In the genomic region with DNA sequence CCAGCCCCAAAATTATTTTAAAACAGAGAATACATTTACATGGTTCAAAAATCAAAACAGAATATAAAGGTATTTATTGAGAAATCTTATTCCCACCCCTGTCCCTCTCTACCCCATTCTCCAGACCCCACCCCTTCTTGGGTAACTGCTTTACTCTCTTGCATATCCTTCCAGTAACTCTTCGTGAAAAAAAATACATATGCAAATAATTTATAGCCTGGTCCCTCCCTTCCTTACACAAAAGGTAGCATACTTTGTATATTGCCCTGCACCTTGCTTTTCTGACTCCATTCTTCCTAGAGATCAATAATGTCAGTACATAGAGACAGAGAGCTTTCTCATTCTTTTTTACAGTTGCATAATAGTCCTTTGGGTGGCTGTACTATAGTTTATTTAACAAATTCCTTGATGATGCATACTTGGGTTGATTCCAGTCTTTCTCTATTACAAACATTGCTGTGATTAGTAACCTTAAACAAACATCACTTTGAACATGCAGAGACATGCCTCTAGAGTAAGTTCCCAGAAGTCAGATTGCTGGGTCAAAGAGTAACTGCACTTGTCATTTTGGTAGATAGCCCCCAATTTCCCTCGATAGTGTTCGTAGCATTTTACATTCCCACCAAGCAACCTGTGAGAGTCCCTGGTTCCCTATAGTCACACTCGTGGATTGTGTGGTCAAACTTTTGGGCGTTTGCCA, we compare ENCODE assay signal across 1 cellular context.
TF ChIP-seq lines count a peak whose summit lies in the region.

No MANE protein-coding gene starts in this region.

TF ChIP-seq in HepG2, 621 proteins besides CTCF, POLR2A, EP300 and RAD21 (continued from another document):
- TF ChIP-seq ARID5B (CRISPR knock-in tag; IDR thresholded peaks at IDR 0.05) (peak; percentile 98), ZFP62 (CRISPR knock-in tag; IDR thresholded peaks at IDR 0.05) (no peak), CREB3 (CRISPR knock-in tag; IDR thresholded peaks at IDR 0.05) (no peak), ZNF10 (CRISPR knock-in tag; IDR thresholded peaks at IDR 0.05; ENCODE audit: borderline replicate concordance, low read depth) (no peak), KDM5B (CRISPR knock-in tag; IDR thresholded peaks at IDR 0.05; ENCODE audit: borderline replicate concordance) (no peak)
